Comparison of ENCODE assay signal across 8 cellular contexts in the genomic region with DNA sequence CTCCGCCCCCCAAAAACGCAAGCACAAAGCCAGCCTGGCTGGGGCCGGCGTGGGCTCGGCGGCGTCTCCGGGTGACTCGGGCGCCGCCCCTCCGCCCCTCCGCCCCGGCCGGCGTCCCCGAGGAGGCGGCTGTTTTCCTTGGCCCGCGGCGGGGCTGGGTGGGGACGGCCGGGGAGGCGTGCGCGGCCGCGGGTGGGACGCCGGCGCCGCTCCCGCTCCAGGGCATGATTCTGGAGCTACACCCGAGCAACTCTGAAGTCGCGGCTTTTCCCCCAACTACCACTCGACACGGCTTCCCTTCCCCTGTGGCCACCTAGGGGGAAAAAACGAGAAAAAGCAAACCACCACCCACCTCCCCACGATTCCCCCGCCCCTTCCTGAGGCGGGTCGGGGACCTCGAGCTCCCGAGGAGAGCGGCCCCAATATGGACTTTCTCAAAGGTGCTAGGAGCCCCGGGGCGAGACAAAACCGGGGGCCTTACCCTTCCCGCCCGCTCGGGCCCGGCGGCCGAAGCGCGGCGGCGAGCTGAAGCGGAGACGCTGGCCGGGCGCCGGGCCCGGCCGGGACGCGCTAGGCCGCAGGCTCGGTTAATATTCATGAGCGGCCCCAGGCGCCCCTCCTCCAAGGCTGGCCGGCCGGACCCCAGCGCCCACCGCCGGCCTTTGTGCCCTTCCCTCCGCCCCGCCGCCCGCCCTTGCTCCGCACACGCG. TPM values are rescaled to one million over a fixed set of nuclear protein-coding genes. Genes with fewer than 3 reads are reported as not detected.
DNase-seq lines count a peak whose midpoint lies in the region; ATAC-seq and TF ChIP-seq lines count a peak whose summit lies in the region.

No MANE protein-coding gene starts in this region.

- H3K27me3 Mint-ChIP-seq in activated naive CD8-positive, alpha-beta T cell treated with anti-CD3 and anti-CD28 coated beads, Interleukin-2, amount 50 U/mL, for 24 hours = no peaks in the 10 kb centered on the region

- DNase-seq in AG04449 (ENCODE audit: low read depth, low spot score) (no peak), SJSA1 (ENCODE audit: low read depth in 1 of 2, low spot score in 2 of 2) (peak; percentile 65 to 68), left ventricle myocardium inferior (peak; percentile 76), prostate gland (ENCODE audit: low spot score) (peak; percentile 25), G401 (ENCODE audit: low spot score) (no peak)
- DNase-seq in activated naive CD8-positive, alpha-beta T cell treated with anti-CD3 and anti-CD28 coated beads, Interleukin-2, amount 50 U/mL, for 24 hours = peak; percentile 60

- POLR2A ChIA-PET in AG04449 (lab: Yijun Ruan, JAX) = no interaction called here

- no peak for TF ChIP-seq POLR2A in prostate gland (IDR thresholded peaks at IDR 0.05)

- peaks cover 3% of the 10 kb centered on the region for H3K36me3 Mint-ChIP-seq in activated naive CD8-positive, alpha-beta T cell treated with anti-CD3 and anti-CD28 coated beads, Interleukin-2, amount 50 U/mL, for 24 hours (ENCODE audit: low read depth)

- H3K27ac Mint-ChIP-seq in activated naive CD8-positive, alpha-beta T cell treated with anti-CD3 and anti-CD28 coated beads, Interleukin-2, amount 50 U/mL, for 24 hours = peak overlapping the region; percentile 70

- intact Hi-C loops in left ventricle myocardium inferior (cut with micrococcal nuclease) = no loop called here
- intact Hi-C loops in prostate gland (cut with DNase I) = loop anchor here (5.0 kb wide), 2 partner anchors 229 to 294 kb away; a partner anchor contains a TSS

- no peaks in the 10 kb centered on the region for H3K27me3 ChIP-seq in SJSA1 (replicated peaks)
- H3K27me3 ChIP-seq in left ventricle myocardium inferior (ENCODE audit: low read depth) = no peaks in the 10 kb centered on the region
- H3K27me3 ChIP-seq in prostate gland (replicated peaks; ENCODE audit: insufficient read depth) = no peaks in the 10 kb centered on the region

- ATAC-seq in GM18858 (IDR thresholded peaks at IDR 0.05; ENCODE audit: unreplicated experiment) (peak; percentile 17), HG03066 (IDR thresholded peaks at IDR 0.05; ENCODE audit: low read depth, unreplicated experiment) (peak; percentile 17)
- peak; percentile 17 for ATAC-seq in activated naive CD8-positive, alpha-beta T cell treated with anti-CD3 and anti-CD28 coated beads, Interleukin-2, amount 50 U/mL, for 24 hours

- WGBS in prostate gland = 1% methylated on average over 54 of the region's 84 CpGs

- in situ Hi-C loops in G401 (cut with HindIII; ENCODE audit: low sequenced_read_pairs) = no loop called here

- H3K9me3 ChIP-seq in SJSA1 (replicated peaks) (no peaks in the 10 kb centered on the region), left ventricle myocardium inferior (replicated peaks) (no peaks in the 10 kb centered on the region), prostate gland (no peaks in the 10 kb centered on the region)

- H3K4me1 Mint-ChIP-seq in activated naive CD8-positive, alpha-beta T cell treated with anti-CD3 and anti-CD28 coated beads, Interleukin-2, amount 50 U/mL, for 24 hours = peaks cover 23% of the 10 kb centered on the region

- peaks cover 45% of the 10 kb centered on the region for H3K36me3 ChIP-seq in SJSA1
- no peaks in the 10 kb centered on the region for H3K36me3 ChIP-seq in left ventricle myocardium inferior
- no peaks in the 10 kb centered on the region for H3K36me3 ChIP-seq in prostate gland

- CTCF ChIA-PET in AG04449 (lab: Yijun Ruan, JAX) = interaction anchor here (1.3 kb wide), 1 partner anchor 101 kb away, joined by 4 read pairs; no protein-coding TSS in a partner anchor

- H3K4me3 ChIP-seq in AG04449 (ENCODE audit: low read depth, low read length) = peak overlapping the region; percentile 83
- H3K4me3 ChIP-seq in SJSA1 = peak overlapping the region; percentile 75
- H3K4me3 ChIP-seq in left ventricle myocardium inferior = peak overlapping the region; percentile 93
- H3K4me3 ChIP-seq in prostate gland = peak overlapping the region; percentile 68 to 73

- peak overlapping the region; percentile 90 for H3K27ac ChIP-seq in SJSA1
- H3K27ac ChIP-seq in left ventricle myocardium inferior (replicated peaks) = peak overlapping the region; percentile 99
- peak overlapping the region; percentile 96 to 97 for H3K27ac ChIP-seq in prostate gland

- H3K4me1 ChIP-seq in SJSA1 (replicated peaks) (peaks cover 41% of the 10 kb centered on the region), left ventricle myocardium inferior (peaks cover 65% of the 10 kb centered on the region), prostate gland (replicated peaks) (no peaks in the 10 kb centered on the region)

- no peak for TF ChIP-seq CTCF in AG04449 (IDR thresholded peaks at IDR 0.05; ENCODE audit: insufficient read depth, low read length, missing control alignments)
- peak; percentile 8 for TF ChIP-seq CTCF in left ventricle myocardium inferior (IDR thresholded peaks at IDR 0.05; ENCODE audit: borderline replicate concordance)
- TF ChIP-seq CTCF in prostate gland (IDR thresholded peaks at IDR 0.05) = no peak

- peak overlapping the region; percentile 81 for H3K4me3 Mint-ChIP-seq in activated naive CD8-positive, alpha-beta T cell treated with anti-CD3 and anti-CD28 coated beads, Interleukin-2, amount 50 U/mL, for 24 hours

- H3K9me3 Mint-ChIP-seq in activated naive CD8-positive, alpha-beta T cell treated with anti-CD3 and anti-CD28 coated beads, Interleukin-2, amount 50 U/mL, for 24 hours = no peaks in the 10 kb centered on the region

RNA-seq across cellular contexts. Expression of a gene that starts 0.9 kb away (rescaled TPM):
- total RNA-seq in SJSA1 (2014; rRNA removed; shearing (Covaris generic)) = 50.2 and 64.2 TPM in 2 replicates
- total RNA-seq in left ventricle myocardium inferior = 44.8 TPM
- 10 to 100 TPM; 42.3 to 44.3 TPM for total RNA-seq in prostate gland
- 13.4 and 21.5 TPM in 2 replicates for total RNA-seq in G401 (2014; rRNA removed; shearing (Covaris generic))

Comparison
In these comparisons a context has a peak if more than half of its experiments do, and no peak if none do; other contexts are left out.
1. DNase-seq: peak in SJSA1 (2 of 2), activated naive CD8-positive, alpha-beta T cell treated with anti-CD3 and anti-CD28 coated beads, Interleukin-2, amount 50 U/mL, for 24 hours (single experiment), left ventricle myocardium inferior (single experiment) and prostate gland (single experiment); none in AG04449 (single experiment) and G401 (single experiment).
2. Peak in every context shown above with its lines, with median percentiles within 50 percentile points of each other: H3K4me3 ChIP-seq, ATAC-seq and H3K27ac ChIP-seq.